In genomic region chr12:40058721-40059190, GRCh38 we compare ENCODE assay signal across 14 cellular contexts. TPM values are rescaled to one million over a fixed set of nuclear protein-coding genes. Genes with fewer than 3 reads are reported as not detected.
DNase-seq lines count a peak whose midpoint lies in the region; ATAC-seq and TF ChIP-seq lines count a peak whose summit lies in the region.
"Had no signal": no experiment of that assay in that cellular context is flagged by ENCODE, and none has a peak within 500 bp of the region (broad histone marks: within the 10 kb centered on the region; RNA-seq: fewer than 3 reads in every experiment).

No MANE protein-coding gene starts in this region.

- TF ChIP-seq EP300 in sigmoid colon (IDR thresholded peaks at IDR 0.05) = no peak

- intact Hi-C loops in left cardiac atrium (cut with DNase I) (no loop called here), sigmoid colon (cut with DNase I) (no loop called here), vagina (cut with DNase I) (no loop called here)

- H3K27me3 ChIP-seq in sigmoid colon = no peaks in the 10 kb centered on the region
- H3K27me3 ChIP-seq in vagina = no peaks in the 10 kb centered on the region

- no peaks in the 10 kb centered on the region for H3K36me3 ChIP-seq in sigmoid colon
- H3K36me3 ChIP-seq in vagina = no peaks in the 10 kb centered on the region
- H3K36me3 ChIP-seq: HAP-1 had no signal

- H3K9me3 ChIP-seq in sigmoid colon (no peaks in the 10 kb centered on the region), vagina (no peaks in the 10 kb centered on the region)
- H3K9me3 ChIP-seq: HAP-1 had no signal

- TF ChIP-seq POLR2A in sigmoid colon (IDR thresholded peaks at IDR 0.05) (no peak), vagina (IDR thresholded peaks at IDR 0.05) (no peak)

- in situ Hi-C loops in SK-MEL-5 (cut with HindIII; ENCODE audit: low pct_unique_long_range_greater_than_20kb, low sequenced_read_pairs) = no loop called here

- H3K27ac ChIP-seq in sigmoid colon = peak overlapping the region; percentile 49 to 64 (median 58)
- H3K27ac ChIP-seq in vagina = no peak overlapping the region
- H3K27ac ChIP-seq: skin epidermis had no signal

- H3K4me3 ChIP-seq in sigmoid colon (peak overlapping the region in 3 of 4 donors; percentile 1 to 11 (median 10)), vagina (no peak overlapping the region)
- H3K4me3 ChIP-seq: HAP-1, skin epidermis had no signal

- peak; percentile 42 to 43 for ATAC-seq in left cardiac atrium
- no peak for ATAC-seq in HG03460 (IDR thresholded peaks at IDR 0.05; ENCODE audit: unreplicated experiment)
- ATAC-seq: T-cell had no signal

- TF ChIP-seq CTCF in sigmoid colon (IDR thresholded peaks at IDR 0.05) (no peak), vagina (IDR thresholded peaks at IDR 0.05) (no peak)

- peak; percentile 58 for DNase-seq in NCI-H1105 treated with DMSO at 0.1 percent for 48 hours (lab: John Stamatoyannopoulos, UW)
- no peak for DNase-seq in NCI-H1105 (lab: John Stamatoyannopoulos, UW)
- DNase-seq in SK-MEL-5 (ENCODE audit: low read depth, low spot score) = peak; percentile 78
- DNase-seq in left cardiac atrium = no peak
- DNase-seq in sigmoid colon = no peak
- no peak for DNase-seq in vagina (ENCODE audit: extremely low spot score in 2 of 2)
- no peak for DNase-seq in NCI-H2107 (lab: John Stamatoyannopoulos, UW)
- DNase-seq: 8988T; activated CD4-positive, alpha-beta T cell treated with anti-CD3 and anti-CD28 coated beads for 48 hours; Kasumi-1; T-cell had no signal

- H3K4me1 ChIP-seq in sigmoid colon (peaks cover 0 to 85% (median 54%) of the 10 kb centered on the region in 4 donors), vagina (peaks cover 11% of the 10 kb centered on the region)

- 18 to 59% methylated on average over 3 of the region's 3 CpGs for WGBS in sigmoid colon, 2 donors

RNA-seq across cellular contexts. Expression of gene SLC2A13, which starts 47.1 kb away (rescaled TPM):
- 51.8 and 53.6 TPM in 2 replicates for total RNA-seq in SK-MEL-5 (2014; rRNA removed; shearing (Covaris generic))
- 14.8 and 23.8 TPM in 2 replicates for polyA plus RNA-seq in SK-MEL-5 (2015; cell fraction: cytosol; rRNA removed)
- 27.3 and 31.9 TPM in 2 replicates for polyA plus RNA-seq in SK-MEL-5 (2015; cell fraction: nucleus; rRNA removed)
- total RNA-seq in left cardiac atrium (10 to 100 TPM in 1 of 2 donors, 1 to 10 TPM in 1; 6.4 to 16.3 TPM), sigmoid colon (10 to 100 TPM; 20.2 to 32.3 (median 29.7) TPM), vagina (17.4 TPM)
- 1 to 10 TPM; 1.8 to 5.6 (median 2.8) TPM for polyA plus RNA-seq in sigmoid colon

Comparison
In these comparisons a context has a peak if more than half of its experiments do, and no peak if none do; other contexts are left out.
1. DNase-seq: peak in NCI-H1105 treated with DMSO at 0.1 percent for 48 hours (single experiment) and SK-MEL-5 (single experiment); none in NCI-H1105 (single experiment), left cardiac atrium (single experiment), sigmoid colon (single experiment), vagina (0 of 2) and NCI-H2107 (single experiment).
2. H3K4me3 ChIP-seq: peak in sigmoid colon (3 of 4); none in vagina (0 of 2).